20 cellular contexts compared by ENCODE assay signal in genomic region chr5:118397231-118397630, GRCh38.
DNase-seq lines count a peak whose midpoint lies in the region; ATAC-seq lines count a peak whose summit lies in the region.
"Had no signal": no experiment of that assay in that cellular context is flagged by ENCODE, and none has a peak within 500 bp of the region (broad histone marks: within the 10 kb centered on the region; RNA-seq: fewer than 3 reads in every experiment).

No MANE protein-coding gene starts in this region.

- DNase-seq in HT1080 (ENCODE audit: low read depth) (peak; percentile 3), inferior parietal cortex (ENCODE audit: extremely low spot score) (no peak), DMS53 treated with DMSO at 0.1 percent for 48 hours (lab: John Stamatoyannopoulos, UW; ENCODE audit: unreplicated experiment) (no peak)
- no peak for DNase-seq in activated naive CD4-positive, alpha-beta T cell treated with Interleukin-2 at 50 U/mL for 16 hours
- DNase-seq: ACHN; Caco-2; CD4-positive, CD25-positive, alpha-beta regulatory T cell; DMS153; EL; HCEC 1CT; NCI-H1092; NCI-H1694; NCI-H510A treated with DMSO at 0.1 percent for 48 hours; T-helper 1 cell; T1000 had no signal

- peak; percentile 76 for ATAC-seq in GM18867 (IDR thresholded peaks at IDR 0.05; ENCODE audit: unreplicated experiment)
- peak; percentile 50 for ATAC-seq in HG02798 (IDR thresholded peaks at IDR 0.05; ENCODE audit: poor library complexity, unreplicated experiment)
- no peak for ATAC-seq in HG03039 (IDR thresholded peaks at IDR 0.05; ENCODE audit: unreplicated experiment)
- ATAC-seq: Panc1, Right ventricle myocardium inferior had no signal
